Comparison of ENCODE assay signal across 18 cellular contexts in genomic region chr1:99173282-99173681, GRCh38.
A peak's percentile ranks its signal among the peaks of the same experiment; 100 is the strongest.
DNase-seq lines count a peak whose midpoint lies in the region; ATAC-seq, FAIRE-seq and TF ChIP-seq lines count a peak whose summit lies in the region.
"Had no signal": no experiment of that assay in that cellular context is flagged by ENCODE, and none has a peak within 500 bp of the region (broad histone marks: within the 10 kb centered on the region; RNA-seq: fewer than 3 reads in every experiment).

No MANE protein-coding gene starts in this region.

- POLR2A ChIA-PET in endothelial cell of umbilical vein (lab: Charles Lee), result no interaction called here

- no peak for FAIRE-seq in endothelial cell of umbilical vein (lab: Jason Lieb, UNC)

- no CpG with 5 or more reads among the region's 3 CpGs for WGBS in mesendoderm (ENCODE audit: extremely low coverage, insufficient coverage, low lambda C conversion rate)

- no peak overlapping the region for H2BK120ac ChIP-seq in mesendoderm (ENCODE audit: low read depth, low read length)

- H4K5ac ChIP-seq in mesendoderm (ENCODE audit: low read length), result no peak overlapping the region

- no peak for TF ChIP-seq CTCF in endothelial cell of umbilical vein (IDR thresholded peaks at IDR 0.05; ENCODE audit: extremely low read depth in 1 of 2, insufficient read depth in 1 of 2, low read depth in 1 of 2, low read length in 2 of 2)

- H3K9ac ChIP-seq in endothelial cell of umbilical vein (replicated peaks; ENCODE audit: extremely low read depth, insufficient read depth, low read length) (no peak overlapping the region), mesendoderm (ENCODE audit: low read length) (no peak overlapping the region)
- H3K9ac ChIP-seq: BLaER1 treated with 17β-estradiol and CSF1 and Interleukin-3, amounts not matched to agents 10 nM and 100 nM had no signal

- H4K20me1 ChIP-seq in endothelial cell of umbilical vein (replicated peaks; ENCODE audit: control insufficient read depth, extremely low read depth, insufficient read depth, low read length), result no peaks in the 10 kb centered on the region
- H4K20me1 ChIP-seq: BLaER1 treated with 17β-estradiol and CSF1 and Interleukin-3, amounts not matched to agents 10 nM and 100 nM had no signal

- no peaks in the 10 kb centered on the region for H3K9me1 ChIP-seq in endothelial cell of umbilical vein (replicated peaks; ENCODE audit: control insufficient read depth, extremely low read depth, insufficient read depth, low read length)

- no peak overlapping the region for H3K18ac ChIP-seq in mesendoderm (ENCODE audit: low read length)

- no peaks in the 10 kb centered on the region for H3K9me3 ChIP-seq in endothelial cell of umbilical vein (replicated peaks; ENCODE audit: control insufficient read depth, insufficient read depth, low read length)
- H3K9me3 ChIP-seq: BLaER1 treated with 17β-estradiol and CSF1 and Interleukin-3, amounts not matched to agents 10 nM and 100 nM; SJSA1 had no signal

- no peak overlapping the region for H3K4ac ChIP-seq in mesendoderm (ENCODE audit: low read depth, low read length)

- dilution Hi-C loops in endothelial cell of umbilical vein (cut with MboI; ENCODE audit: extremely low pct_ligation_motif_present, low sequenced_read_pairs), result no loop called here

- peak; percentile 3 for DNase-seq in EL
- DNase-seq in LHCN-M2 (ENCODE audit: low read depth), result peak; percentile 9
- DNase-seq in endothelial cell of umbilical vein (ENCODE audit: low read depth, low spot score), result no peak
- peak; percentile 33 for DNase-seq in stromal cell of bone marrow (ENCODE audit: low read depth)
- DNase-seq in stimulated activated naive CD4-positive, alpha-beta T cell treated with Interleukin-2 at 50 U/mL for 16 hours (lab: John Stamatoyannopoulos, UW), result no peak
- no peak for DNase-seq in mesendoderm
- DNase-seq in activated naive CD4-positive, alpha-beta T cell treated with anti-CD3 and anti-CD28 coated beads, Interleukin-2, amount 50 U/mL, for 72 hours (ENCODE audit: low spot score in 2 of 2), result no peak
- DNase-seq: ACHN, DMS 273 treated with DMSO at 0.1 percent for 48 hours, HCEC 1CT, MV-4-11, NCI-H1436, NCI-H2029 treated with DMSO at 0.1 percent for 48 hours, NCI-H345, NCI-H526 treated with DMSO at 0.1 percent for 48 hours, OCI-M1 had no signal

- H3K27me3 ChIP-seq in endothelial cell of umbilical vein (ENCODE audit: control insufficient read depth in 2 of 2, insufficient read depth in 2 of 2, low read length in 2 of 2) (no peaks in the 10 kb centered on the region), mesendoderm (ENCODE audit: insufficient read depth, low read length, poor library complexity) (no peaks in the 10 kb centered on the region)
- H3K27me3 ChIP-seq: BLaER1 treated with 17β-estradiol and CSF1 and Interleukin-3, amounts not matched to agents 10 nM and 100 nM; SJSA1 had no signal

- no peaks in the 10 kb centered on the region for H3K36me3 Mint-ChIP-seq in activated naive CD4-positive, alpha-beta T cell treated with anti-CD3 and anti-CD28 coated beads, Interleukin-2, amount 50 U/mL, for 72 hours

- H3K79me1 ChIP-seq in mesendoderm (ENCODE audit: low read length), result no peaks in the 10 kb centered on the region

- H3K23ac ChIP-seq in mesendoderm (ENCODE audit: low read length), result no peak overlapping the region

- no peaks in the 10 kb centered on the region for H3K79me2 ChIP-seq in endothelial cell of umbilical vein (ENCODE audit: control insufficient read depth, insufficient read depth, low read length)
- H3K79me2 ChIP-seq in mesendoderm (ENCODE audit: control insufficient read depth, insufficient read depth, low read length), result no peaks in the 10 kb centered on the region

- H3K27ac ChIP-seq in endothelial cell of umbilical vein (ENCODE audit: insufficient read depth, low read depth, low read length) (no peak overlapping the region), mesendoderm (ENCODE audit: low read depth, low read length) (no peak overlapping the region)
- H3K27ac ChIP-seq: BLaER1 treated with 17β-estradiol and CSF1 and Interleukin-3, amounts not matched to agents 10 nM and 100 nM; SJSA1 had no signal

- no peak overlapping the region for H4K8ac ChIP-seq in mesendoderm (ENCODE audit: low read depth, low read length)

- H3K4me1 ChIP-seq in endothelial cell of umbilical vein (ENCODE audit: control insufficient read depth, extremely low read depth, insufficient read depth, low read length) (peaks cover 6% of the 10 kb centered on the region), mesendoderm (ENCODE audit: control insufficient read depth, low read depth, low read length) (no peaks in the 10 kb centered on the region)
- H3K4me1 ChIP-seq: BLaER1 treated with 17β-estradiol and CSF1 and Interleukin-3, amounts not matched to agents 10 nM and 100 nM had no signal

- H3K36me3 ChIP-seq in endothelial cell of umbilical vein (ENCODE audit: control insufficient read depth in 2 of 2, extremely low read depth in 1 of 2, insufficient read depth in 2 of 2, low read length in 2 of 2), result no peaks in the 10 kb centered on the region
- H3K36me3 ChIP-seq in mesendoderm (ENCODE audit: control insufficient read depth, insufficient read depth, low read length), result no peaks in the 10 kb centered on the region
- H3K36me3 ChIP-seq: BLaER1 treated with 17β-estradiol and CSF1 and Interleukin-3, amounts not matched to agents 10 nM and 100 nM; SJSA1 had no signal

- no peak for TF ChIP-seq POLR2A in endothelial cell of umbilical vein (IDR thresholded peaks at IDR 0.05; ENCODE audit: low read depth, low read length)

- H3K4me2 ChIP-seq in endothelial cell of umbilical vein (ENCODE audit: insufficient read depth, low read length) (no peak overlapping the region), mesendoderm (ENCODE audit: low read length) (no peak overlapping the region)
- H3K4me2 ChIP-seq: BLaER1 treated with 17β-estradiol and CSF1 and Interleukin-3, amounts not matched to agents 10 nM and 100 nM had no signal

- no peak for ATAC-seq in activated naive CD4-positive, alpha-beta T cell treated with anti-CD3 and anti-CD28 coated beads, Interleukin-2, amount 50 U/mL, for 72 hours

- intact Hi-C loops in endothelial cell of umbilical vein (cut with micrococcal nuclease), result no loop called here

- no TSS peak for BruUV-seq in endothelial cell of umbilical vein (replicated peaks; lab: Mats Ljungman, UMichigan)

- no peak overlapping the region for H2BK15ac ChIP-seq in mesendoderm (replicated peaks; ENCODE audit: low read depth)

- no peak overlapping the region for H2BK5ac ChIP-seq in mesendoderm (ENCODE audit: low read length)

- H3K27ac Mint-ChIP-seq in activated naive CD4-positive, alpha-beta T cell treated with anti-CD3 and anti-CD28 coated beads, Interleukin-2, amount 50 U/mL, for 72 hours, result no peak overlapping the region

- no peaks in the 10 kb centered on the region for H3K9me3 Mint-ChIP-seq in activated naive CD4-positive, alpha-beta T cell treated with anti-CD3 and anti-CD28 coated beads, Interleukin-2, amount 50 U/mL, for 72 hours

- no peak overlapping the region for H2AK5ac ChIP-seq in mesendoderm (ENCODE audit: low read length)

- H3K4me3 ChIP-seq in endothelial cell of umbilical vein (replicated peaks in 1 of 3; ENCODE audit: insufficient read depth in 1 of 3, low read depth in 1 of 3, low read length in 3 of 3), result no peak overlapping the region
- H3K4me3 ChIP-seq in mesendoderm (ENCODE audit: low read length), result no peak overlapping the region
- H3K4me3 ChIP-seq: BLaER1 treated with 17β-estradiol and CSF1 and Interleukin-3, amounts not matched to agents 10 nM and 100 nM; SJSA1 had no signal

- peak overlapping the region; percentile 34 for H2AFZ ChIP-seq in endothelial cell of umbilical vein (ENCODE audit: low read depth, low read length)

- H3K56ac ChIP-seq in mesendoderm (ENCODE audit: low read length), result no peak overlapping the region

- CTCF ChIA-PET in endothelial cell of umbilical vein (lab: Charles Lee), result no interaction called here

TF ChIP-seq in endothelial cell of umbilical vein, 7 proteins besides CTCF, POLR2A, EP300 and RAD21:
- TF ChIP-seq MYC (IDR thresholded peaks at IDR 0.05; ENCODE audit: low read depth, low read length) (no peak), GATA2 (IDR thresholded peaks at IDR 0.05; ENCODE audit: insufficient read depth, insufficient read length, low read depth, low read length) (no peak), FOS (IDR thresholded peaks at IDR 0.05; ENCODE audit: borderline replicate concordance, insufficient read depth, low read length) (no peak), EZH2 (IDR thresholded peaks at IDR 0.05; ENCODE audit: borderline replicate concordance, low read depth, low read length, severe bottlenecking) (no peak), JUN (IDR thresholded peaks at IDR 0.05; ENCODE audit: borderline replicate concordance, insufficient read depth, insufficient read length, low read depth) (no peak), POLR2AphosphoS5 (IDR thresholded peaks at IDR 0.05; ENCODE audit: insufficient read depth, low read depth, low read length) (no peak), MAX (IDR thresholded peaks at IDR 0.05; ENCODE audit: insufficient read depth, insufficient read length) (no peak)

Comparison
In these comparisons a context has a peak if more than half of its experiments do, and no peak if none do; other contexts are left out.
1. DNase-seq: peak in EL (single experiment), LHCN-M2 (single experiment) and stromal cell of bone marrow (single experiment); none in endothelial cell of umbilical vein (single experiment), stimulated activated naive CD4-positive, alpha-beta T cell treated with Interleukin-2 at 50 U/mL for 16 hours (single experiment), mesendoderm (single experiment) and activated naive CD4-positive, alpha-beta T cell treated with anti-CD3 and anti-CD28 coated beads, Interleukin-2, amount 50 U/mL, for 72 hours (0 of 2).